Comparison of ENCODE assay signal across 17 cellular contexts in genomic region chr2:44623622-44624351, GRCh38.
A peak's percentile ranks its signal among the peaks of the same experiment; 100 is the strongest.
DNase-seq lines count a peak whose midpoint lies in the region; ATAC-seq, FAIRE-seq and TF ChIP-seq lines count a peak whose summit lies in the region.
"Had no signal": no experiment of that assay in that cellular context is flagged by ENCODE, and none has a peak within 500 bp of the region (broad histone marks: within the 10 kb centered on the region; RNA-seq: fewer than 3 reads in every experiment).

No MANE protein-coding gene starts in this region.

- H2AFZ ChIP-seq in PC-9: no peak overlapping the region
- H2AFZ ChIP-seq: parathyroid adenoma had no signal

- CTCF ChIA-PET in PC-9 (lab: Charles Lee): no interaction called here

- 0 out of 2 replicates have a peak, but pooled peaks cover 5% of the 10 kb centered on the region for H3K4me1 ChIP-seq in PC-9 (replicated peaks; ENCODE audit: insufficient read depth)
- H3K4me1 ChIP-seq: parathyroid adenoma had no signal

- no TSS peak for BruUV-seq in PC-9 (replicated peaks; lab: Mats Ljungman, UMichigan)

- DNase-seq in COR-L47 (lab: John Stamatoyannopoulos, UW): peak; percentile 81
- peak; percentile 94 for DNase-seq in NCI-H1105 treated with DMSO at 0.1 percent for 48 hours (lab: John Stamatoyannopoulos, UW)
- no peak for DNase-seq in PC-9
- no peak for DNase-seq in urothelium cell line (ENCODE audit: low spot score)
- DNase-seq in amniotic stem cell (lab: John Stamatoyannopoulos, UW): no peak
- DNase-seq: activated gamma-delta T cell treated with Interleukin-2 at 50 U/mL for 16 hours, body of pancreas, NCI-H187, substantia nigra, SW 1271 had no signal

- H4K20me1 ChIP-seq in PC-9 (ENCODE audit: insufficient read depth): no peaks in the 10 kb centered on the region

- H3K4me2 ChIP-seq in PC-9: no peak overlapping the region

- no peaks in the 10 kb centered on the region for H3K27me3 ChIP-seq in PC-9 (ENCODE audit: insufficient read depth, low read depth)
- H3K27me3 ChIP-seq: body of pancreas had no signal

- peak; percentile 38; the same call in 1 of the 2 replicates for TF ChIP-seq CTCF in PC-9 (conservative IDR thresholded peaks at IDR 0.05)

- intact Hi-C loops in PC-9 (cut with micrococcal nuclease; ENCODE audit: unreplicated experiment): loop anchor here (1.0 kb wide), 1 partner anchor 49 kb away; no protein-coding TSS in a partner anchor

- peak; percentile 83 for FAIRE-seq in islet of Langerhans (lab: Jason Lieb, UNC)
- no peak for FAIRE-seq in urothelium cell line (lab: Jason Lieb, UNC)
- FAIRE-seq: G401.6, GM19239 had no signal

- no peaks in the 10 kb centered on the region for H3K36me3 ChIP-seq in PC-9 (ENCODE audit: low read depth)

- no peaks in the 10 kb centered on the region for H3K9me2 ChIP-seq in PC-9 (ENCODE audit: insufficient read depth)

- POLR2A ChIA-PET in PC-9 (lab: Charles Lee; ENCODE audit: unreplicated experiment): interaction anchor here (0.7 kb wide), 1 partner anchor 1341 kb away, joined by 3 read pairs; no protein-coding TSS in a partner anchor

- H3K4me3 ChIP-seq in PC-9: no peak overlapping the region
- H3K4me3 ChIP-seq: body of pancreas had no signal

- H3F3A ChIP-seq in PC-9 (ENCODE audit: insufficient read depth, low read depth): no peaks in the 10 kb centered on the region

- no peaks in the 10 kb centered on the region; the same call in 1 of the 2 replicates for H3K9me3 ChIP-seq in PC-9 (ENCODE audit: insufficient read depth, low read depth)
- H3K9me3 ChIP-seq: body of pancreas had no signal

- no peak for ATAC-seq in esophagus mucosa
- no peak for ATAC-seq in GM21529 (IDR thresholded peaks at IDR 0.05; ENCODE audit: unreplicated experiment)
- ATAC-seq: body of pancreas had no signal

- H3K27ac ChIP-seq in PC-9: no peak overlapping the region
- H3K27ac ChIP-seq: body of pancreas, parathyroid adenoma, VCaP had no signal

- H3K79me2 ChIP-seq in PC-9 (ENCODE audit: low read depth): no peaks in the 10 kb centered on the region
- H3K79me2 ChIP-seq: parathyroid adenoma had no signal

Comparison
In these comparisons a context has a peak if more than half of its experiments do, and no peak if none do; other contexts are left out.
1. DNase-seq: peak in COR-L47 (single experiment) and NCI-H1105 treated with DMSO at 0.1 percent for 48 hours (single experiment); none in PC-9 (0 of 2), urothelium cell line (single experiment) and amniotic stem cell (single experiment).